Comparison of ENCODE assay signal across 8 cellular contexts in genomic region chr5:130141689-130142320, GRCh38.
DNase-seq lines count a peak whose midpoint lies in the region; ATAC-seq, FAIRE-seq and TF ChIP-seq lines count a peak whose summit lies in the region.

No MANE protein-coding gene starts in this region.

- no peak overlapping the region for H3K27ac ChIP-seq in naive thymus-derived CD4-positive, alpha-beta T cell (ENCODE audit: low read depth, low read length)

- H3K4me1 ChIP-seq in mucosa of descending colon (ENCODE audit: low read depth), result no peaks in the 10 kb centered on the region
- no peaks in the 10 kb centered on the region for H3K4me1 ChIP-seq in naive thymus-derived CD4-positive, alpha-beta T cell (ENCODE audit: control insufficient read depth in 2 of 2, insufficient read depth in 2 of 2, low read length in 2 of 2)

- ATAC-seq in GM21360 (IDR thresholded peaks at IDR 0.05; ENCODE audit: unreplicated experiment) (peak; percentile 93), mucosa of descending colon (no peak), T-cell (replicated peaks in 1 of 4) (no peak)
- ATAC-seq in naive thymus-derived CD4-positive, alpha-beta T cell, result no peak

- H3K4me1 Mint-ChIP-seq in T-cell, result no peaks in the 10 kb centered on the region
- peaks cover 0 to 2% (median 0%) of the 10 kb centered on the region in 7 donors for H3K4me1 Mint-ChIP-seq in naive thymus-derived CD4-positive, alpha-beta T cell

- H3K4me3 Mint-ChIP-seq in T-cell, result no peak overlapping the region
- no peak overlapping the region for H3K4me3 Mint-ChIP-seq in naive thymus-derived CD4-positive, alpha-beta T cell

- in situ Hi-C loops in G401 (cut with HindIII; ENCODE audit: low sequenced_read_pairs), result no loop called here

- DNase-seq in GM12864 (ENCODE audit: low read depth) (peak; percentile 1), HTR-8/SVneo (ENCODE audit: insufficient read length, low spot score) (peak; percentile 3), bronchial epithelial cell (ENCODE audit: low read depth) (peak; percentile 49), mucosa of descending colon (peak in 2 of 3 donors; percentile 23 to 34), T-cell (no peak), G401 (ENCODE audit: low spot score) (no peak)
- no peak for DNase-seq in naive thymus-derived CD4-positive, alpha-beta T cell

- H3K9me3 ChIP-seq in mucosa of descending colon, result no peaks in the 10 kb centered on the region
- H3K9me3 ChIP-seq in naive thymus-derived CD4-positive, alpha-beta T cell (ENCODE audit: control insufficient read depth in 2 of 3, low read length in 3 of 3), result no peaks in the 10 kb centered on the region

- intact Hi-C loops in mucosa of descending colon (cut with DNase I, micrococcal nuclease), result no loop called here
- intact Hi-C loops in naive thymus-derived CD4-positive, alpha-beta T cell (cut with micrococcal nuclease), result no loop called here

- no peak overlapping the region for H3K4me3 ChIP-seq in GM12864 (ENCODE audit: low read depth, low read length)
- H3K4me3 ChIP-seq in bronchial epithelial cell (ENCODE audit: low read depth, low read length), result no peak overlapping the region
- H3K4me3 ChIP-seq in mucosa of descending colon, result no peak overlapping the region
- H3K4me3 ChIP-seq in naive thymus-derived CD4-positive, alpha-beta T cell (ENCODE audit: low read length), result no peak overlapping the region

- H3K36me3 Mint-ChIP-seq in T-cell, result no peaks in the 10 kb centered on the region
- no peaks in the 10 kb centered on the region for H3K36me3 Mint-ChIP-seq in naive thymus-derived CD4-positive, alpha-beta T cell

- no peaks in the 10 kb centered on the region for H3K27me3 ChIP-seq in bronchial epithelial cell (ENCODE audit: control insufficient read depth, insufficient read depth, low read length)
- H3K27me3 ChIP-seq in naive thymus-derived CD4-positive, alpha-beta T cell (ENCODE audit: control insufficient read depth in 2 of 2, insufficient read depth in 2 of 2, low read length in 2 of 2), result no peaks in the 10 kb centered on the region

- CTCF ChIA-PET in T-cell (lab: Charles Lee), result no interaction called here
- CTCF ChIA-PET in naive thymus-derived CD4-positive, alpha-beta T cell (lab: Charles Lee), result interaction anchor here (0.6 kb wide), 1 partner anchor 12 kb away, joined by 3 read pairs; no protein-coding TSS in a partner anchor

- H3K27ac Mint-ChIP-seq in T-cell, result no peak overlapping the region
- no peak overlapping the region for H3K27ac Mint-ChIP-seq in naive thymus-derived CD4-positive, alpha-beta T cell

- no peak for FAIRE-seq in HTR-8/SVneo (lab: Jason Lieb, UNC)
- FAIRE-seq in bronchial epithelial cell (lab: Jason Lieb, UNC), result no peak

- no peaks in the 10 kb centered on the region for H3K36me3 ChIP-seq in bronchial epithelial cell (ENCODE audit: control insufficient read depth, insufficient read depth, low read length)
- H3K36me3 ChIP-seq in mucosa of descending colon (ENCODE audit: low read depth), result no peaks in the 10 kb centered on the region
- H3K36me3 ChIP-seq in naive thymus-derived CD4-positive, alpha-beta T cell (ENCODE audit: control insufficient read depth in 2 of 3, insufficient read depth in 3 of 3, low read length in 3 of 3), result no peaks in the 10 kb centered on the region

- peaks cover 2 to 10% of the 10 kb centered on the region in 2 donors for H3K27me3 Mint-ChIP-seq in T-cell
- peaks cover 0 to 22% (median 3%) of the 10 kb centered on the region in 5 donors for H3K27me3 Mint-ChIP-seq in naive thymus-derived CD4-positive, alpha-beta T cell

- TF ChIP-seq CTCF in GM12864 (IDR thresholded peaks at IDR 0.05; ENCODE audit: low read depth, low read length, missing control alignments) (peak; percentile 74), bronchial epithelial cell (IDR thresholded peaks at IDR 0.05; ENCODE audit: insufficient read depth, low read length, severe bottlenecking) (peak; percentile 65), mucosa of descending colon (IDR thresholded peaks at IDR 0.05) (no peak)

- peaks cover 0 to 3% (median 3%) of the 10 kb centered on the region in 3 donors for H3K9me3 Mint-ChIP-seq in T-cell
- peaks cover 0 to 12% (median 0%) of the 10 kb centered on the region in 11 donors for H3K9me3 Mint-ChIP-seq in naive thymus-derived CD4-positive, alpha-beta T cell

- POLR2A ChIA-PET in T-cell (lab: Charles Lee), result no interaction called here
- POLR2A ChIA-PET in naive thymus-derived CD4-positive, alpha-beta T cell (lab: Charles Lee), result no interaction called here

Comparison
In these comparisons a context has a peak if more than half of its experiments do, and no peak if none do; other contexts are left out.
1. DNase-seq: peak in GM12864 (single experiment), HTR-8/SVneo (single experiment), bronchial epithelial cell (single experiment) and mucosa of descending colon (2 of 3); none in T-cell (0 of 34), G401 (single experiment) and naive thymus-derived CD4-positive, alpha-beta T cell (0 of 9).